Comparison of ENCODE assay signal across 8 cellular contexts in genomic region chr2:164932377-164932776, GRCh38. TPM values are rescaled to one million over a fixed set of nuclear protein-coding genes. Genes with fewer than 3 reads are reported as not detected.
"Had no signal": no experiment of that assay in that cellular context is flagged by ENCODE, and none has a peak within 500 bp of the region (broad histone marks: within the 10 kb centered on the region; RNA-seq: fewer than 3 reads in every experiment).

No MANE protein-coding gene starts in this region.

- H3K9ac ChIP-seq: GM23248 had no signal

- H2AFZ ChIP-seq: GM23248 had no signal

- H3K27ac ChIP-seq: GM23248 had no signal

- H3K36me3 ChIP-seq: HAP-1 had no signal

- FAIRE-seq: HTR-8/SVneo had no signal

- DNase-seq: GM23248, GOT3, H7, KBM-7 had no signal

- H3K4me3 ChIP-seq: GM23248, HAP-1 had no signal

- ATAC-seq: HCT116 had no signal

RNA-seq across cellular contexts. Expression of gene SLC38A11, which starts 22.9 kb away (rescaled TPM):
- total RNA-seq: GM23248, H4, H7 had no signal
- polyA plus RNA-seq: GM23248 had no signal
